17 cellular contexts compared by ENCODE assay signal in genomic region chr5:122390107-122390506, GRCh38.
"Had no signal": no experiment of that assay in that cellular context is flagged by ENCODE, and none has a peak within 500 bp of the region (broad histone marks: within the 10 kb centered on the region; RNA-seq: fewer than 3 reads in every experiment).

No MANE protein-coding gene starts in this region.

- H2AFZ ChIP-seq: hepatocyte had no signal

- H3K27me3 ChIP-seq: hepatocyte, right atrium auricular region, thyroid gland had no signal

- H3K9me3 Mint-ChIP-seq: activated naive CD4-positive, alpha-beta T cell treated with anti-CD3 and anti-CD28 coated beads, Interleukin-2, amount 50 U/mL, for 24 hours; nephron progenitor cell had no signal

- H3K36me3 Mint-ChIP-seq: activated naive CD4-positive, alpha-beta T cell treated with anti-CD3 and anti-CD28 coated beads, Interleukin-2, amount 50 U/mL, for 24 hours had no signal

- H3K27ac Mint-ChIP-seq: activated naive CD4-positive, alpha-beta T cell treated with anti-CD3 and anti-CD28 coated beads, Interleukin-2, amount 50 U/mL, for 24 hours; dendritic cell treated with granulocyte-macrophage colony-stimulating factor and Interleukin-4, amounts not matched to agents 40 ng/mL and 50 ng/mL, for 4 days; nephron progenitor cell had no signal

- H3K9me3 ChIP-seq: lower lobe of right lung, right atrium auricular region, thyroid gland had no signal

- DNase-seq: activated CD4-positive, alpha-beta T cell treated with anti-CD3 and anti-CD28 coated beads, Interleukin-2, amount 50 U/mL, for 48 hours; activated gamma-delta T cell; effector CD8-positive, alpha-beta T cell; lower lobe of right lung; nephron progenitor cell; occipital lobe; stimulated activated CD4-positive, alpha-beta T cell treated with anti-CD3 and anti-CD28 coated beads, Interleukin-12 subunit alpha, Interleukin-12 subunit beta, amount 100 ng/mL, for 4 hours; stimulated activated CD4-positive, alpha-beta T cell treated with anti-CD3 and anti-CD28 coated beads, Interleukin-1b, Interleukin-23, amount 100 ng/mL, for 48 hours; stimulated activated naive CD4-positive, alpha-beta T cell treated with Interleukin-2 at 50 U/mL for 16 hours; T-helper 2 cell; thyroid gland; WERI-Rb-1 had no signal

- H3K4me3 ChIP-seq: hepatocyte, lower lobe of right lung, right atrium auricular region, thyroid gland had no signal

- H3K4me1 Mint-ChIP-seq: activated naive CD4-positive, alpha-beta T cell treated with anti-CD3 and anti-CD28 coated beads, Interleukin-2, amount 50 U/mL, for 24 hours had no signal

- H3K4me2 ChIP-seq: hepatocyte had no signal

- H3K4me3 Mint-ChIP-seq: activated naive CD4-positive, alpha-beta T cell treated with anti-CD3 and anti-CD28 coated beads, Interleukin-2, amount 50 U/mL, for 24 hours; dendritic cell treated with granulocyte-macrophage colony-stimulating factor and Interleukin-4, amounts not matched to agents 40 ng/mL and 50 ng/mL, for 4 days; nephron progenitor cell had no signal

- H3K27ac ChIP-seq: hepatocyte, lower lobe of right lung, right atrium auricular region, thyroid gland, WERI-Rb-1 had no signal

- H3K36me3 ChIP-seq: lower lobe of right lung, right atrium auricular region, thyroid gland, WERI-Rb-1 had no signal

- H3K79me2 ChIP-seq: hepatocyte had no signal

- H3K4me1 ChIP-seq: lower lobe of right lung, right atrium auricular region, thyroid gland had no signal

- ATAC-seq: esophagus mucosa, lower lobe of right lung had no signal

- H3K27me3 Mint-ChIP-seq: activated naive CD4-positive, alpha-beta T cell treated with anti-CD3 and anti-CD28 coated beads, Interleukin-2, amount 50 U/mL, for 24 hours; dendritic cell treated with granulocyte-macrophage colony-stimulating factor and Interleukin-4, amounts not matched to agents 40 ng/mL and 50 ng/mL, for 4 days had no signal
